In genomic region chr1:54390655-54391054, GRCh38 we compare ENCODE assay signal across 22 cellular contexts. TPM values are rescaled to one million over a fixed set of nuclear protein-coding genes. Genes with fewer than 3 reads are reported as not detected.
DNase-seq lines count a peak whose midpoint lies in the region; ATAC-seq and TF ChIP-seq lines count a peak whose summit lies in the region.
"Had no signal": no experiment of that assay in that cellular context is flagged by ENCODE, and none has a peak within 500 bp of the region (broad histone marks: within the 10 kb centered on the region; RNA-seq: fewer than 3 reads in every experiment).

No MANE protein-coding gene starts in this region.

- H3K27me3 Mint-ChIP-seq in T-helper 17 cell, result no peaks in the 10 kb centered on the region
- H3K27me3 Mint-ChIP-seq in glutamatergic neuron (ENCODE audit: unreplicated experiment), result peaks cover 13% of the 10 kb centered on the region

- H3K4me3 ChIP-seq in ACC112 (ENCODE audit: low read depth, low read length), result peak overlapping the region; percentile 9; the same call in 1 of the 2 replicates
- H3K4me3 ChIP-seq: adrenal gland, Peyer's patch, vagina had no signal

- H3K27ac Mint-ChIP-seq in T-helper 17 cell (peak overlapping the region; percentile 60), glutamatergic neuron (ENCODE audit: unreplicated experiment) (peak overlapping the region; percentile 88)
- H3K27ac Mint-ChIP-seq: T-helper 2 cell treated with Interferon-gamma antibody and Interleukin-4, amounts not matched to agents 5 μg/mL and 100 μg/mL, for 36 hours had no signal

- no peaks in the 10 kb centered on the region for H3K9me3 ChIP-seq in T-helper 17 cell (ENCODE audit: control insufficient read depth, low read length, poor library complexity, severe bottlenecking)
- H3K9me3 ChIP-seq: adrenal gland, breast epithelium, Peyer's patch, vagina had no signal

- H2AFZ ChIP-seq in ACC112 (ENCODE audit: low read length, unreplicated experiment), result no peak overlapping the region

- DNase-seq in T-helper 17 cell (no peak), glutamatergic neuron (no peak), posterior vena cava (ENCODE audit: low spot score) (peak; percentile 86), AG08395 (ENCODE audit: low spot score) (no peak), RKO (ENCODE audit: low spot score) (no peak)
- DNase-seq: ACHN; activated CD4-positive, alpha-beta T cell treated with anti-CD3 and anti-CD28 coated beads, Interleukin-2, amount 50 U/mL, for 48 hours; activated CD8-positive, alpha-beta memory T cell treated with anti-CD3 and anti-CD28 coated beads, Interleukin-2, amount 50 U/mL, for 48 hours; adrenal gland; dermis blood vessel endothelial cell; H7; MM.1S; NCI-H524; Peyer's patch had no signal

- peaks cover 13% of the 10 kb centered on the region for H3K9me3 Mint-ChIP-seq in glutamatergic neuron (ENCODE audit: unreplicated experiment)
- H3K9me3 Mint-ChIP-seq: T-helper 2 cell treated with Interferon-gamma antibody and Interleukin-4, amounts not matched to agents 5 μg/mL and 100 μg/mL, for 36 hours had no signal

- ATAC-seq in T-helper 17 cell, result no peak
- ATAC-seq in GM21576 (IDR thresholded peaks at IDR 0.05; ENCODE audit: unreplicated experiment), result no peak
- ATAC-seq in GM21529 (IDR thresholded peaks at IDR 0.05; ENCODE audit: unreplicated experiment), result no peak

- no peak overlapping the region for H3K27ac ChIP-seq in ACC112 (ENCODE audit: low read depth, low read length)
- H3K27ac ChIP-seq: C4-2B, Peyer's patch, vagina, VCaP had no signal

- H3K79me2 ChIP-seq in ACC112 (ENCODE audit: control insufficient read depth, insufficient read depth, low read length, unreplicated experiment), result no peaks in the 10 kb centered on the region

- no peaks in the 10 kb centered on the region for H3K4me1 ChIP-seq in ACC112 (ENCODE audit: control insufficient read depth, insufficient read depth, low read length, unreplicated experiment)

- TF ChIP-seq CTCF in glutamatergic neuron (IDR thresholded peaks at IDR 0.05; ENCODE audit: partially characterized antibody, unreplicated experiment), result no peak

- no peaks in the 10 kb centered on the region for H3K36me3 Mint-ChIP-seq in T-helper 17 cell (ENCODE audit: low read depth)
- no peaks in the 10 kb centered on the region for H3K36me3 Mint-ChIP-seq in glutamatergic neuron (ENCODE audit: unreplicated experiment)

- intact Hi-C loops in posterior vena cava (cut with DNase I), result no loop called here

- H3K36me3 ChIP-seq in ACC112 (ENCODE audit: insufficient read depth, low read length), result no peaks in the 10 kb centered on the region
- H3K36me3 ChIP-seq: breast epithelium had no signal

- H3K4me1 Mint-ChIP-seq in T-helper 17 cell, result peaks cover 30% of the 10 kb centered on the region
- H3K4me1 Mint-ChIP-seq in glutamatergic neuron (ENCODE audit: low read depth, unreplicated experiment), result peaks cover 74% of the 10 kb centered on the region

- no peaks in the 10 kb centered on the region for H3K27me3 ChIP-seq in ACC112 (ENCODE audit: insufficient read depth, low read length)
- H3K27me3 ChIP-seq: adrenal gland, breast epithelium, Peyer's patch, vagina had no signal

- H3K4me3 Mint-ChIP-seq in T-helper 17 cell (no peak overlapping the region), glutamatergic neuron (ENCODE audit: unreplicated experiment) (peak overlapping the region; percentile 74)
- H3K4me3 Mint-ChIP-seq: T-helper 2 cell treated with Interferon-gamma antibody and Interleukin-4, amounts not matched to agents 5 μg/mL and 100 μg/mL, for 36 hours had no signal

RNA-seq across cellular contexts. Expression of gene SSBP3, which starts 15.5 kb away (rescaled TPM):
- total RNA-seq in T-helper 17 cell, result 10 to 100 TPM; 64.9 to 67.4 TPM
- total RNA-seq in glutamatergic neuron (ENCODE audit: unreplicated experiment), result 608 TPM
- 10 to 100 TPM; 41.8 to 56.1 TPM for total RNA-seq in posterior vena cava
